Comparison of ENCODE assay signal across 1 cellular context in genomic region chr10:32961892-32962369, GRCh38.
TF ChIP-seq lines count a peak whose summit lies in the region.

No MANE protein-coding gene starts in this region.

TF ChIP-seq in K562, 482 proteins besides CTCF, POLR2A, EP300 and RAD21 (continued from another document):
- no peak for TF ChIP-seq ZMIZ1 (IDR thresholded peaks at IDR 0.05; ENCODE audit: low read depth in 2 of 2, low read length in 2 of 2)
- no peak for TF ChIP-seq ZNF174 (CRISPR knock-in tag; IDR thresholded peaks at IDR 0.05)
- TF ChIP-seq ZNF75A (CRISPR knock-in tag; IDR thresholded peaks at IDR 0.05), result no peak
- no peak for TF ChIP-seq ZNF239 (CRISPR knock-in tag; IDR thresholded peaks at IDR 0.05)
- no peak for TF ChIP-seq CXXC5 (CRISPR knock-in tag; IDR thresholded peaks at IDR 0.05)
- TF ChIP-seq NFE2L1 (tag; IDR thresholded peaks at IDR 0.05; ENCODE audit: borderline replicate concordance, low read depth), result no peak
- no peak for TF ChIP-seq SRSF3 (IDR thresholded peaks at IDR 0.05; ENCODE audit: insufficient read depth, low read length)
- no peak for TF ChIP-seq E2F1 (CRISPR knock-in tag; IDR thresholded peaks at IDR 0.05)
- no peak for TF ChIP-seq KAT2B (IDR thresholded peaks at IDR 0.05; ENCODE audit: low read depth, low read length)
- no peak for TF ChIP-seq TSC22D4 (tag; IDR thresholded peaks at IDR 0.05)
- TF ChIP-seq CBX5 (IDR thresholded peaks at IDR 0.05; ENCODE audit: borderline replicate concordance, low read depth), result no peak
- TF ChIP-seq ZBTB33 (CRISPR knock-in tag; IDR thresholded peaks at IDR 0.05), result no peak
- no peak for TF ChIP-seq KDM5B (IDR thresholded peaks at IDR 0.05; ENCODE audit: insufficient replicate concordance, low read depth, low read length)
- TF ChIP-seq BMI1 (IDR thresholded peaks at IDR 0.05; ENCODE audit: low read length), result no peak
- TF ChIP-seq SRF (CRISPR knock-in tag; IDR thresholded peaks at IDR 0.05), result peak in 1 of 2 experiments; percentile 91; a peak in 2 of 4 replicates
- no peak for TF ChIP-seq SETDB1 (IDR thresholded peaks at IDR 0.05; ENCODE audit: low read length)
- peak; percentile 4; the same call in 1 of the 2 replicates for TF ChIP-seq BHLHE40 (IDR thresholded peaks at IDR 0.05; ENCODE audit: low read length)
- no peak for TF ChIP-seq TCFL5 (CRISPR knock-in tag; conservative IDR thresholded peaks at IDR 0.05)
TF ChIP-seq in K562: peak in this region for 14.
